Comparison of ENCODE assay signal across 27 cellular contexts in the genomic region with DNA sequence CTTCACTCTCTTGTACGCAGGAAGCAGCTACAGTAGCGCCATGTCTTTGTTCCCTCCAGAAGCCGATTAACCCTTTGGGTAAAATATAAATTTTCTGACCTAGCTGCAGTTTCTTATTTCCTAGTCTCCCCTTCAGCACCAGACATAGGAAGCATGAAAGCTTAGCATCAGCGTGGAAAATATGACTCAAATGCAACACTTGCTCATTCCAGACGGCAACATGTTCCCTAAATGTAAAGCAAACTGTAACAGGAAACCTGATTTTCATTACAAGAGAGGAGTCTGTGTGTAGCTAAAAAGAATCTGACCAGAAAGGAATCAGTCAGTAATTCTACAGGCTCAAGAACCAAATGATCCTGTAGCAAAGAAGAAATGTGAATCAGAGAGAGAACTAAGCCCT.
DNase-seq lines count a peak whose midpoint lies in the region; ATAC-seq, FAIRE-seq and TF ChIP-seq lines count a peak whose summit lies in the region.
"Had no signal": no experiment of that assay in that cellular context is flagged by ENCODE, and none has a peak within 500 bp of the region (broad histone marks: within the 10 kb centered on the region; RNA-seq: fewer than 3 reads in every experiment).

No MANE protein-coding gene starts in this region.

- peaks cover 4% of the 10 kb centered on the region for H3K27me3 Mint-ChIP-seq in GM23338 (ENCODE audit: insufficient read depth, low read depth, poor library complexity)

- no peaks in the 10 kb centered on the region for H3K9me3 ChIP-seq in HAP-1
- H3K9me3 ChIP-seq: esophagus muscularis mucosa, prostate gland, tibial artery had no signal

- H3K36me3 Mint-ChIP-seq in GM23338 (ENCODE audit: low read depth), result no peaks in the 10 kb centered on the region
- H3K36me3 Mint-ChIP-seq: memory B cell had no signal

- no peak for TF ChIP-seq CTCF in GM23338 (conservative IDR thresholded peaks at IDR 0.05; ENCODE audit: low read depth in 2 of 2)
- no peak for TF ChIP-seq CTCF in cardiac fibroblast (IDR thresholded peaks at IDR 0.05; ENCODE audit: low read depth, low read length)

- no peak for FAIRE-seq in RCC 7860 (lab: Jason Lieb, UNC)

- intact Hi-C loops in Right ventricle myocardium superior (cut with DNase I), result no loop called here

- no peaks in the 10 kb centered on the region for H3K36me3 ChIP-seq in GM23338 (ENCODE audit: insufficient read depth)
- H3K36me3 ChIP-seq in HAP-1 (replicated peaks), result no peaks in the 10 kb centered on the region
- H3K36me3 ChIP-seq: BLaER1 treated with 17β-estradiol and CSF1 and Interleukin-3, amounts not matched to agents 10 nM and 100 nM; cardiac muscle cell; esophagus muscularis mucosa; heart left ventricle; prostate gland; tibial artery had no signal

- H3F3A ChIP-seq in GM23338 (replicated peaks; ENCODE audit: low read depth), result no peaks in the 10 kb centered on the region

- H3K27me3 ChIP-seq in GM23338 (ENCODE audit: insufficient read depth) (peaks cover 6% of the 10 kb centered on the region; the same call in 1 of the 2 replicates), HAP-1 (ENCODE audit: low read depth) (no peaks in the 10 kb centered on the region)
- H3K27me3 ChIP-seq: BLaER1 treated with 17β-estradiol and CSF1 and Interleukin-3, amounts not matched to agents 10 nM and 100 nM; cardiac muscle cell; esophagus muscularis mucosa; heart left ventricle; tibial artery had no signal

- no peak for ATAC-seq in GM23338
- ATAC-seq in Right ventricle myocardium superior (ENCODE audit: poor library complexity), result no peak
- ATAC-seq: heart left ventricle; sciatic nerve; stimulated activated naive CD8-positive, alpha-beta T cell treated with anti-CD3 and anti-CD28 coated beads, Interleukin-15, amount 100 ng/mL, for 72 hours had no signal

- DNase-seq in GM23338 (ENCODE audit: low spot score), result no peak
- peak; percentile 20 to 61 for DNase-seq in cardiac fibroblast (ENCODE audit: low read depth in 2 of 2)
- peak; percentile 76 for DNase-seq in fibroblast of the conjunctiva (ENCODE audit: low read depth)
- DNase-seq in skeletal muscle cell (ENCODE audit: low read depth), result peak; percentile 66
- DNase-seq in HAP-1 (ENCODE audit: low spot score in 2 of 2), result no peak
- no peak for DNase-seq in Right ventricle myocardium superior
- no peak for DNase-seq in RCC 7860 (ENCODE audit: low spot score)
- DNase-seq in activated T-cell treated with anti-CD3 and anti-CD28 coated beads for 4 hours, result no peak
- DNase-seq: activated CD4-positive, alpha-beta T cell treated with anti-CD3 and anti-CD28 coated beads for 48 hours; activated T-cell treated with anti-CD3 and anti-CD28 coated beads, Interleukin-2, amount 50 U/mL, for 48 hours; cortex of kidney; endodermal cell; heart left ventricle; NCI-H1105; NCI-H2029; NCI-H2227 treated with DMSO at 0.1 percent for 48 hours; NCI-H526 treated with DMSO at 0.1 percent for 48 hours; SHP77 treated with DMSO at 0.1 percent for 48 hours; stimulated activated naive CD8-positive, alpha-beta T cell treated with anti-CD3 and anti-CD28 coated beads, Interleukin-15, amount 100 ng/mL, for 72 hours; tibial artery had no signal

- H3K4me3 ChIP-seq in GM23338 (no peak overlapping the region), cardiac fibroblast (replicated peaks in 1 of 2; ENCODE audit: low read depth in 2 of 2, low read length in 2 of 2) (no peak overlapping the region), skeletal muscle cell (ENCODE audit: low read depth, low read length) (no peak overlapping the region), HAP-1 (no peak overlapping the region)
- H3K4me3 ChIP-seq: BLaER1 treated with 17β-estradiol and CSF1 and Interleukin-3, amounts not matched to agents 10 nM and 100 nM; cardiac muscle cell; esophagus muscularis mucosa; heart left ventricle; prostate gland; tibial artery had no signal

- H3K4me1 Mint-ChIP-seq in GM23338, result peaks cover 17% of the 10 kb centered on the region
- H3K4me1 Mint-ChIP-seq: endodermal cell; memory B cell; stimulated activated naive CD8-positive, alpha-beta T cell treated with anti-CD3 and anti-CD28 coated beads, Interleukin-15, amount 100 ng/mL, for 72 hours had no signal

- H2AFZ ChIP-seq in GM23338, result peak overlapping the region; percentile 63

- H3K9me3 Mint-ChIP-seq in GM23338, result no peaks in the 10 kb centered on the region
- H3K9me3 Mint-ChIP-seq: endodermal cell; memory B cell; stimulated activated naive CD8-positive, alpha-beta T cell treated with anti-CD3 and anti-CD28 coated beads, Interleukin-15, amount 100 ng/mL, for 72 hours had no signal

- H4K20me1 ChIP-seq in GM23338 (replicated peaks; ENCODE audit: insufficient read depth), result no peaks in the 10 kb centered on the region
- H4K20me1 ChIP-seq: BLaER1 treated with 17β-estradiol and CSF1 and Interleukin-3, amounts not matched to agents 10 nM and 100 nM had no signal

- H3K4me1 ChIP-seq in GM23338 (ENCODE audit: insufficient read depth), result peaks cover 13% of the 10 kb centered on the region
- no peaks in the 10 kb centered on the region for H3K4me1 ChIP-seq in HAP-1
- H3K4me1 ChIP-seq: prostate gland had no signal

- no peak overlapping the region for H3K27ac ChIP-seq in GM23338 (ENCODE audit: low read depth)
- H3K27ac ChIP-seq: BLaER1 treated with 17β-estradiol and CSF1 and Interleukin-3, amounts not matched to agents 10 nM and 100 nM; cardiac muscle cell; esophagus muscularis mucosa; heart left ventricle; prostate gland; tibial artery; VCaP had no signal

- in situ Hi-C loops in HAP-1 (cut with MboI; ENCODE audit: low sequenced_read_pairs), result no loop called here

- no peaks in the 10 kb centered on the region for H3K79me2 ChIP-seq in GM23338 (replicated peaks; ENCODE audit: insufficient read depth)

- H3K4me2 ChIP-seq in GM23338, result no peak overlapping the region

- H3K4me3 Mint-ChIP-seq in GM23338, result no peak overlapping the region
- H3K4me3 Mint-ChIP-seq: endodermal cell; memory B cell; stimulated activated naive CD8-positive, alpha-beta T cell treated with anti-CD3 and anti-CD28 coated beads, Interleukin-15, amount 100 ng/mL, for 72 hours had no signal

- H3K9me2 ChIP-seq in GM23338 (ENCODE audit: insufficient read depth), result 0 out of 2 replicates have a peak, but pooled peaks cover 4% of the 10 kb centered on the region

- no peak overlapping the region for H3K27ac Mint-ChIP-seq in GM23338
- H3K27ac Mint-ChIP-seq: endodermal cell; memory B cell; stimulated activated naive CD8-positive, alpha-beta T cell treated with anti-CD3 and anti-CD28 coated beads, Interleukin-15, amount 100 ng/mL, for 72 hours had no signal

TF ChIP-seq in GM23338, 12 proteins besides CTCF, POLR2A, EP300 and RAD21:
- TF ChIP-seq ZNF331 (CRISPR knock-in tag; IDR thresholded peaks at IDR 0.05; ENCODE audit: low read depth) (no peak), ZNF114 (CRISPR knock-in tag; IDR thresholded peaks at IDR 0.05) (no peak), CREB1 (CRISPR knock-in tag; IDR thresholded peaks at IDR 0.05; ENCODE audit: low read depth) (no peak), JUNB (IDR thresholded peaks at IDR 0.05; ENCODE audit: unreplicated experiment) (no peak)
- TF ChIP-seq, protein P1, sequence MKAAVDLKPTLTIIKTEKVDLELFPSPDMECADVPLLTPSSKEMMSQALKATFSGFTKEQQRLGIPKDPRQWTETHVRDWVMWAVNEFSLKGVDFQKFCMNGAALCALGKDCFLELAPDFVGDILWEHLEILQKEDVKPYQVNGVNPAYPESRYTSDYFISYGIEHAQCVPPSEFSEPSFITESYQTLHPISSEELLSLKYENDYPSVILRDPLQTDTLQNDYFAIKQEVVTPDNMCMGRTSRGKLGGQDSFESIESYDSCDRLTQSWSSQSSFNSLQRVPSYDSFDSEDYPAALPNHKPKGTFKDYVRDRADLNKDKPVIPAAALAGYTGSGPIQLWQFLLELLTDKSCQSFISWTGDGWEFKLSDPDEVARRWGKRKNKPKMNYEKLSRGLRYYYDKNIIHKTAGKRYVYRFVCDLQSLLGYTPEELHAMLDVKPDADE (IDR thresholded peaks at IDR 0.05), result no peak

Comparison
In these comparisons a context has a peak if more than half of its experiments do, and no peak if none do; other contexts are left out.
1. DNase-seq: peak in cardiac fibroblast (2 of 2), fibroblast of the conjunctiva (single experiment) and skeletal muscle cell (single experiment); none in GM23338 (single experiment), HAP-1 (0 of 2), Right ventricle myocardium superior (single experiment), RCC 7860 (single experiment) and activated T-cell treated with anti-CD3 and anti-CD28 coated beads for 4 hours (single experiment).